1 cellular context compared by ENCODE assay signal in the genomic region with DNA sequence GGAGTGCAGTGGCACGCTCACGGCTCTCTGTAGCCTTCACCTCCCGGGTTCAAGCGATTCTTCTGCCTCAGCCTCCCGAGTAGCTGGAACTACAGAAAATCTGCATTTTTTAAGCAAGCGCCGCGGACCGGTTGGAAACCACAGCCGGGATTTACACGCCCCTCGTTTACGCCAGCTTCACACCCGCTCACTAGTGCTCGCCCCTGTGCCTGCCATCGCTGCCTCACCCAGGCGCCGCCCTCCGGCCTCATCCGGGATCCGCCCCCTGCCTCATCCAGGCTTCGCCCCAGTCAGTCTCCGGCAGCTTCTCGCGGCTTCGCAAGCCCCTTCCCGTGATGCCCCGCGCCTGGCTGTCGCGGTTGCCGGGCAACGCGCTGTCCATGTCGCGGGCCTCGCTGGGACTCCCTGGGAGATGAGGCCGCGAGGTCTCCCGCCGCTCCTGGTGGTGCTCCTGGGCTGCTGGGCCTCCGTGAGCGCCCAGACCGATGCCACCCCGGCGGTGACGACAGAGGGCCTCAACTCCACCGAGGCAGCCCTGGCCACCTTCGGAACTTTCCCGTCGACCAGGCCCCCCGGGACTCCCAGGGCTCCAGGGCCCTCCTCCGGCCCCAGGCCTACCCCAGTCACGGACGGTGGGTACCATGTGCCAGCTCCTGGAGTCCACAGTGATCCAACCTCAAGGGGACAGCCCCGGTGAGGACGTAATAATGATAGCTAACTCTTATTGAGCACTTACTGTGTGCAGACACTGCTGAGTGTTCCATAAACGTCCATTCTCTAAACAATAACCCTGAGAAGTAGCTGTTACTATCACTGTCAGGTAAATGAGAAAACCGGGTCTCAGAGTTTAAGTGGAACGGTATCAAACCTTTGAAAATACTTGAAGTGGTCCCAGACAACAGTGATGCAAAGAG.
TF ChIP-seq lines count a peak whose summit lies in the region.

A gene (plus strand): TSS at position 359 of the 914 bp plus-strand sequence. CDS start 54 bp downstream, at position 413.

TF ChIP-seq in HepG2, 621 proteins besides CTCF, POLR2A, EP300 and RAD21 (continued from another document and continues in another):
- TF ChIP-seq NONO (IDR thresholded peaks at IDR 0.05) (no peak), NONO (CRISPR knock-in tag; conservative IDR thresholded peaks at IDR 0.05) (peak; percentile 73; the same call in 1 of the 2 replicates), MLLT10 (CRISPR knock-in tag; IDR thresholded peaks at IDR 0.05) (no peak), ZNF788 (CRISPR knock-in tag; IDR thresholded peaks at IDR 0.05; ENCODE audit: borderline replicate concordance) (no peak), ZNF101 (CRISPR knock-in tag; IDR thresholded peaks at IDR 0.05; ENCODE audit: borderline replicate concordance, low read depth) (no peak), ARNT (IDR thresholded peaks at IDR 0.05) (no peak), ZNF17 (CRISPR knock-in tag; IDR thresholded peaks at IDR 0.05) (no peak), ZSCAN12 (CRISPR knock-in tag; IDR thresholded peaks at IDR 0.05) (no peak), TAF15 (IDR thresholded peaks at IDR 0.05; ENCODE audit: low read depth, low read length, poor library complexity, severe bottlenecking) (no peak), FOSL1 (CRISPR knock-in tag; IDR thresholded peaks at IDR 0.05; ENCODE audit: borderline replicate concordance) (no peak), ISL2 (CRISPR knock-in tag; IDR thresholded peaks at IDR 0.05) (peak; percentile 48; the same call in 1 of the 2 replicates), NFE2L2 (IDR thresholded peaks at IDR 0.05; ENCODE audit: low read length) (no peak), ZNF772 (CRISPR knock-in tag; IDR thresholded peaks at IDR 0.05) (0 out of 2 replicates have a peak, but pooled peaks have one; percentile 16), NBN (conservative IDR thresholded peaks at IDR 0.05) (no peak), TBL1XR1 (IDR thresholded peaks at IDR 0.05; ENCODE audit: borderline replicate concordance, low read length, partially characterized antibody) (no peak), HDAC1 (CRISPR knock-in tag; IDR thresholded peaks at IDR 0.05) (peak; percentile 87), ZNF776 (CRISPR knock-in tag; IDR thresholded peaks at IDR 0.05) (no peak; the same call in 1 of the 2 replicates), MTA1 (CRISPR knock-in tag; IDR thresholded peaks at IDR 0.05; ENCODE audit: borderline replicate concordance) (peak; percentile 68; the same call in 1 of the 2 replicates), MBNL3 (CRISPR knock-in tag; conservative IDR thresholded peaks at IDR 0.05) (no peak), ZNF891 (CRISPR knock-in tag; IDR thresholded peaks at IDR 0.05) (no peak), MAFG (CRISPR knock-in tag; IDR thresholded peaks at IDR 0.05) (no peak), ZMYM4 (CRISPR knock-in tag; IDR thresholded peaks at IDR 0.05) (peak; percentile 66), KAT7 (CRISPR knock-in tag; IDR thresholded peaks at IDR 0.05; ENCODE audit: borderline replicate concordance) (no peak; the same call in 1 of the 2 replicates), SMAD9 (CRISPR knock-in tag; IDR thresholded peaks at IDR 0.05) (no peak), ZNF296 (CRISPR knock-in tag; conservative IDR thresholded peaks at IDR 0.05) (no peak), KLF15 (CRISPR knock-in tag; IDR thresholded peaks at IDR 0.05; ENCODE audit: borderline replicate concordance) (peak; percentile 49; the same call in 1 of the 2 replicates), RFX1 (IDR thresholded peaks at IDR 0.05) (peak; percentile 86), ZNF121 (CRISPR knock-in tag; IDR thresholded peaks at IDR 0.05) (peak; percentile 35), ZMYM3 (CRISPR knock-in tag; IDR thresholded peaks at IDR 0.05) (0 out of 2 replicates have a peak, but pooled peaks have one; percentile 7)
- TF ChIP-seq, protein P1, sequence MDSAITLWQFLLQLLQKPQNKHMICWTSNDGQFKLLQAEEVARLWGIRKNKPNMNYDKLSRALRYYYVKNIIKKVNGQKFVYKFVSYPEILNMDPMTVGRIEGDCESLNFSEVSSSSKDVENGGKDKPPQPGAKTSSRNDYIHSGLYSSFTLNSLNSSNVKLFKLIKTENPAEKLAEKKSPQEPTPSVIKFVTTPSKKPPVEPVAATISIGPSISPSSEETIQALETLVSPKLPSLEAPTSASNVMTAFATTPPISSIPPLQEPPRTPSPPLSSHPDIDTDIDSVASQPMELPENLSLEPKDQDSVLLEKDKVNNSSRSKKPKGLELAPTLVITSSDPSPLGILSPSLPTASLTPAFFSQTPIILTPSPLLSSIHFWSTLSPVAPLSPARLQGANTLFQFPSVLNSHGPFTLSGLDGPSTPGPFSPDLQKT (CRISPR knock-in tag; IDR thresholded peaks at IDR 0.05; ENCODE audit: borderline replicate concordance): no peak
- TF ChIP-seq, protein P2, sequence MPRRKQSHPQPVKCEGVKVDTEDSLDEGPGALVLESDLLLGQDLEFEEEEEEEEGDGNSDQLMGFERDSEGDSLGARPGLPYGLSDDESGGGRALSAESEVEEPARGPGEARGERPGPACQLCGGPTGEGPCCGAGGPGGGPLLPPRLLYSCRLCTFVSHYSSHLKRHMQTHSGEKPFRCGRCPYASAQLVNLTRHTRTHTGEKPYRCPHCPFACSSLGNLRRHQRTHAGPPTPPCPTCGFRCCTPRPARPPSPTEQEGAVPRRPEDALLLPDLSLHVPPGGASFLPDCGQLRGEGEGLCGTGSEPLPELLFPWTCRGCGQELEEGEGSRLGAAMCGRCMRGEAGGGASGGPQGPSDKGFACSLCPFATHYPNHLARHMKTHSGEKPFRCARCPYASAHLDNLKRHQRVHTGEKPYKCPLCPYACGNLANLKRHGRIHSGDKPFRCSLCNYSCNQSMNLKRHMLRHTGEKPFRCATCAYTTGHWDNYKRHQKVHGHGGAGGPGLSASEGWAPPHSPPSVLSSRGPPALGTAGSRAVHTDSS (CRISPR knock-in tag; conservative IDR thresholded peaks at IDR 0.05): no peak
- TF ChIP-seq, protein P3, sequence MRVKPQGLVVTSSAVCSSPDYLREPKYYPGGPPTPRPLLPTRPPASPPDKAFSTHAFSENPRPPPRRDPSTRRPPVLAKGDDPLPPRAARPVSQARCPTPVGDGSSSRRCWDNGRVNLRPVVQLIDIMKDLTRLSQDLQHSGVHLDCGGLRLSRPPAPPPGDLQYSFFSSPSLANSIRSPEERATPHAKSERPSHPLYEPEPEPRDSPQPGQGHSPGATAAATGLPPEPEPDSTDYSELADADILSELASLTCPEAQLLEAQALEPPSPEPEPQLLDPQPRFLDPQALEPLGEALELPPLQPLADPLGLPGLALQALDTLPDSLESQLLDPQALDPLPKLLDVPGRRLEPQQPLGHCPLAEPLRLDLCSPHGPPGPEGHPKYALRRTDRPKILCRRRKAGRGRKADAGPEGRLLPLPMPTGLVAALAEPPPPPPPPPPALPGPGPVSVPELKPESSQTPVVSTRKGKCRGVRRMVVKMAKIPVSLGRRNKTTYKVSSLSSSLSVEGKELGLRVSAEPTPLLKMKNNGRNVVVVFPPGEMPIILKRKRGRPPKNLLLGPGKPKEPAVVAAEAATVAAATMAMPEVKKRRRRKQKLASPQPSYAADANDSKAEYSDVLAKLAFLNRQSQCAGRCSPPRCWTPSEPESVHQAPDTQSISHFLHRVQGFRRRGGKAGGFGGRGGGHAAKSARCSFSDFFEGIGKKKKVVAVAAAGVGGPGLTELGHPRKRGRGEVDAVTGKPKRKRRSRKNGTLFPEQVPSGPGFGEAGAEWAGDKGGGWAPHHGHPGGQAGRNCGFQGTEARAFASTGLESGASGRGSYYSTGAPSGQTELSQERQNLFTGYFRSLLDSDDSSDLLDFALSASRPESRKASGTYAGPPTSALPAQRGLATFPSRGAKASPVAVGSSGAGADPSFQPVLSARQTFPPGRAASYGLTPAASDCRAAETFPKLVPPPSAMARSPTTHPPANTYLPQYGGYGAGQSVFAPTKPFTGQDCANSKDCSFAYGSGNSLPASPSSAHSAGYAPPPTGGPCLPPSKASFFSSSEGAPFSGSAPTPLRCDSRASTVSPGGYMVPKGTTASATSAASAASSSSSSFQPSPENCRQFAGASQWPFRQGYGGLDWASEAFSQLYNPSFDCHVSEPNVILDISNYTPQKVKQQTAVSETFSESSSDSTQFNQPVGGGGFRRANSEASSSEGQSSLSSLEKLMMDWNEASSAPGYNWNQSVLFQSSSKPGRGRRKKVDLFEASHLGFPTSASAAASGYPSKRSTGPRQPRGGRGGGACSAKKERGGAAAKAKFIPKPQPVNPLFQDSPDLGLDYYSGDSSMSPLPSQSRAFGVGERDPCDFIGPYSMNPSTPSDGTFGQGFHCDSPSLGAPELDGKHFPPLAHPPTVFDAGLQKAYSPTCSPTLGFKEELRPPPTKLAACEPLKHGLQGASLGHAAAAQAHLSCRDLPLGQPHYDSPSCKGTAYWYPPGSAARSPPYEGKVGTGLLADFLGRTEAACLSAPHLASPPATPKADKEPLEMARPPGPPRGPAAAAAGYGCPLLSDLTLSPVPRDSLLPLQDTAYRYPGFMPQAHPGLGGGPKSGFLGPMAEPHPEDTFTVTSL (CRISPR knock-in tag; IDR thresholded peaks at IDR 0.05; ENCODE audit: borderline replicate concordance): no peak
- TF ChIP-seq, protein P4, sequence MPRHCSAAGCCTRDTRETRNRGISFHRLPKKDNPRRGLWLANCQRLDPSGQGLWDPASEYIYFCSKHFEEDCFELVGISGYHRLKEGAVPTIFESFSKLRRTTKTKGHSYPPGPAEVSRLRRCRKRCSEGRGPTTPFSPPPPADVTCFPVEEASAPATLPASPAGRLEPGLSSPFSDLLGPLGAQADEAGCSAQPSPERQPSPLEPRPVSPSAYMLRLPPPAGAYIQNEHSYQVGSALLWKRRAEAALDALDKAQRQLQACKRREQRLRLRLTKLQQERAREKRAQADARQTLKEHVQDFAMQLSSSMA (CRISPR knock-in tag; IDR thresholded peaks at IDR 0.05): no peak
- TF ChIP-seq, protein P5, sequence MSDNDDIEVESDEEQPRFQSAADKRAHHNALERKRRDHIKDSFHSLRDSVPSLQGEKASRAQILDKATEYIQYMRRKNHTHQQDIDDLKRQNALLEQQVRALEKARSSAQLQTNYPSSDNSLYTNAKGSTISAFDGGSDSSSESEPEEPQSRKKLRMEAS (IDR thresholded peaks at IDR 0.05): peak; percentile 75
- TF ChIP-seq, protein P6, sequence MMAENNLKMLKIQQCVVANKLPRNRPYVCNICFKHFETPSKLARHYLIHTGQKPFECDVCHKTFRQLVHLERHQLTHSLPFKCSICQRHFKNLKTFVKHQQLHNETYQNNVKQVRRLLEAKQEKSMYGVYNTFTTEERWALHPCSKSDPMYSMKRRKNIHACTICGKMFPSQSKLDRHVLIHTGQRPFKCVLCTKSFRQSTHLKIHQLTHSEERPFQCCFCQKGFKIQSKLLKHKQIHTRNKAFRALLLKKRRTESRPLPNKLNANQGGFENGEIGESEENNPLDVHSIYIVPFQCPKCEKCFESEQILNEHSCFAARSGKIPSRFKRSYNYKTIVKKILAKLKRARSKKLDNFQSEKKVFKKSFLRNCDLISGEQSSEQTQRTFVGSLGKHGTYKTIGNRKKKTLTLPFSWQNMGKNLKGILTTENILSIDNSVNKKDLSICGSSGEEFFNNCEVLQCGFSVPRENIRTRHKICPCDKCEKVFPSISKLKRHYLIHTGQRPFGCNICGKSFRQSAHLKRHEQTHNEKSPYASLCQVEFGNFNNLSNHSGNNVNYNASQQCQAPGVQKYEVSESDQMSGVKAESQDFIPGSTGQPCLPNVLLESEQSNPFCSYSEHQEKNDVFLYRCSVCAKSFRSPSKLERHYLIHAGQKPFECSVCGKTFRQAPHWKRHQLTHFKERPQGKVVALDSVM (CRISPR knock-in tag; IDR thresholded peaks at IDR 0.05): peak; percentile 86
- TF ChIP-seq, protein P7, sequence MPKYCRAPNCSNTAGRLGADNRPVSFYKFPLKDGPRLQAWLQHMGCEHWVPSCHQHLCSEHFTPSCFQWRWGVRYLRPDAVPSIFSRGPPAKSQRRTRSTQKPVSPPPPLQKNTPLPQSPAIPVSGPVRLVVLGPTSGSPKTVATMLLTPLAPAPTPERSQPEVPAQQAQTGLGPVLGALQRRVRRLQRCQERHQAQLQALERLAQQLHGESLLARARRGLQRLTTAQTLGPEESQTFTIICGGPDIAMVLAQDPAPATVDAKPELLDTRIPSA (CRISPR knock-in tag; IDR thresholded peaks at IDR 0.05; ENCODE audit: borderline replicate concordance): no peak
- TF ChIP-seq, protein P8, sequence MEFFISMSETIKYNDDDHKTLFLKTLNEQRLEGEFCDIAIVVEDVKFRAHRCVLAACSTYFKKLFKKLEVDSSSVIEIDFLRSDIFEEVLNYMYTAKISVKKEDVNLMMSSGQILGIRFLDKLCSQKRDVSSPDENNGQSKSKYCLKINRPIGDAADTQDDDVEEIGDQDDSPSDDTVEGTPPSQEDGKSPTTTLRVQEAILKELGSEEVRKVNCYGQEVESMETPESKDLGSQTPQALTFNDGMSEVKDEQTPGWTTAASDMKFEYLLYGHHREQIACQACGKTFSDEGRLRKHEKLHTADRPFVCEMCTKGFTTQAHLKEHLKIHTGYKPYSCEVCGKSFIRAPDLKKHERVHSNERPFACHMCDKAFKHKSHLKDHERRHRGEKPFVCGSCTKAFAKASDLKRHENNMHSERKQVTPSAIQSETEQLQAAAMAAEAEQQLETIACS (CRISPR knock-in tag; IDR thresholded peaks at IDR 0.05): no peak
- TF ChIP-seq, protein P9, sequence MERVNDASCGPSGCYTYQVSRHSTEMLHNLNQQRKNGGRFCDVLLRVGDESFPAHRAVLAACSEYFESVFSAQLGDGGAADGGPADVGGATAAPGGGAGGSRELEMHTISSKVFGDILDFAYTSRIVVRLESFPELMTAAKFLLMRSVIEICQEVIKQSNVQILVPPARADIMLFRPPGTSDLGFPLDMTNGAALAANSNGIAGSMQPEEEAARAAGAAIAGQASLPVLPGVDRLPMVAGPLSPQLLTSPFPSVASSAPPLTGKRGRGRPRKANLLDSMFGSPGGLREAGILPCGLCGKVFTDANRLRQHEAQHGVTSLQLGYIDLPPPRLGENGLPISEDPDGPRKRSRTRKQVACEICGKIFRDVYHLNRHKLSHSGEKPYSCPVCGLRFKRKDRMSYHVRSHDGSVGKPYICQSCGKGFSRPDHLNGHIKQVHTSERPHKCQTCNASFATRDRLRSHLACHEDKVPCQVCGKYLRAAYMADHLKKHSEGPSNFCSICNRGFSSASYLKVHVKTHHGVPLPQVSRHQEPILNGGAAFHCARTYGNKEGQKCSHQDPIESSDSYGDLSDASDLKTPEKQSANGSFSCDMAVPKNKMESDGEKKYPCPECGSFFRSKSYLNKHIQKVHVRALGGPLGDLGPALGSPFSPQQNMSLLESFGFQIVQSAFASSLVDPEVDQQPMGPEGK (CRISPR knock-in tag; IDR thresholded peaks at IDR 0.05): 0 out of 2 replicates have a peak, but pooled peaks have one; percentile 27
- TF ChIP-seq, protein P10, sequence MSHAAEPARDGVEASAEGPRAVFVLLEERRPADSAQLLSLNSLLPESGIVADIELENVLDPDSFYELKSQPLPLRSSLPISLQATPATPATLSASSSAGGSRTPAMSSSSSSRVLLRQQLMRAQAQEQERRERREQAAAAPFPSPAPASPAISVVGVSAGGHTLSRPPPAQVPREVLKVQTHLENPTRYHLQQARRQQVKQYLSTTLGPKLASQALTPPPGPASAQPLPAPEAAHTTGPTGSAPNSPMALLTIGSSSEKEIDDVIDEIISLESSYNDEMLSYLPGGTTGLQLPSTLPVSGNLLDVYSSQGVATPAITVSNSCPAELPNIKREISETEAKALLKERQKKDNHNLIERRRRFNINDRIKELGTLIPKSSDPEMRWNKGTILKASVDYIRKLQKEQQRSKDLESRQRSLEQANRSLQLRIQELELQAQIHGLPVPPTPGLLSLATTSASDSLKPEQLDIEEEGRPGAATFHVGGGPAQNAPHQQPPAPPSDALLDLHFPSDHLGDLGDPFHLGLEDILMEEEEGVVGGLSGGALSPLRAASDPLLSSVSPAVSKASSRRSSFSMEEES (CRISPR knock-in tag; IDR thresholded peaks at IDR 0.05): no peak
